Comparison of ENCODE assay signal across 1 cellular context in genomic region chr14:104140213-104140462, GRCh38.
TF ChIP-seq lines count a peak whose summit lies in the region.

No MANE protein-coding gene starts in this region.

TF ChIP-seq in HepG2, 621 proteins besides CTCF, POLR2A, EP300 and RAD21:
- TF ChIP-seq RBM39 (IDR thresholded peaks at IDR 0.05; ENCODE audit: low read depth, low read length, poor library complexity, severe bottlenecking) (no peak), THYN1 (CRISPR knock-in tag; IDR thresholded peaks at IDR 0.05; ENCODE audit: borderline replicate concordance, low read depth) (no peak), KLF9 (CRISPR knock-in tag; IDR thresholded peaks at IDR 0.05; ENCODE audit: low read depth) (no peak), AHR (CRISPR knock-in tag; IDR thresholded peaks at IDR 0.05) (no peak), SP4 (CRISPR knock-in tag; IDR thresholded peaks at IDR 0.05) (no peak), KDM5A (IDR thresholded peaks at IDR 0.05; ENCODE audit: borderline replicate concordance, low read length) (no peak), ZNF230 (CRISPR knock-in tag; IDR thresholded peaks at IDR 0.05) (no peak), ZEB1 (IDR thresholded peaks at IDR 0.05; ENCODE audit: insufficient replicate concordance, low read depth) (no peak), RBM22 (optimal IDR thresholded peaks at IDR 0.05; ENCODE audit: low read length) (no peak), ZNF782 (CRISPR knock-in tag; IDR thresholded peaks at IDR 0.05; ENCODE audit: borderline replicate concordance) (no peak), ZC3H13 (CRISPR knock-in tag; IDR thresholded peaks at IDR 0.05) (no peak), PCBP1 (IDR thresholded peaks at IDR 0.05; ENCODE audit: borderline replicate concordance, low read depth, low read length) (no peak), CEBPZ (IDR thresholded peaks at IDR 0.05; ENCODE audit: low read length) (no peak), PITX1 (CRISPR knock-in tag; IDR thresholded peaks at IDR 0.05) (no peak), SNAI1 (CRISPR knock-in tag; IDR thresholded peaks at IDR 0.05; ENCODE audit: borderline replicate concordance) (no peak), FOXC1 (CRISPR knock-in tag; IDR thresholded peaks at IDR 0.05; ENCODE audit: borderline replicate concordance) (no peak), ZZZ3 (CRISPR knock-in tag; IDR thresholded peaks at IDR 0.05; ENCODE audit: borderline replicate concordance) (no peak), NPAS2 (CRISPR knock-in tag; IDR thresholded peaks at IDR 0.05; ENCODE audit: borderline replicate concordance) (no peak), RXRB (CRISPR knock-in tag; IDR thresholded peaks at IDR 0.05; ENCODE audit: borderline replicate concordance) (no peak), REPIN1 (CRISPR knock-in tag; IDR thresholded peaks at IDR 0.05; ENCODE audit: borderline replicate concordance, low read depth) (no peak)
